8 cellular contexts compared by ENCODE assay signal in genomic region chr20:47351643-47352331, GRCh38. TPM values are rescaled to one million over a fixed set of nuclear protein-coding genes. Genes with fewer than 3 reads are reported as not detected.
DNase-seq lines count a peak whose midpoint lies in the region; ATAC-seq, FAIRE-seq and TF ChIP-seq lines count a peak whose summit lies in the region.

No MANE protein-coding gene starts in this region.

- CTCF ChIA-PET in Caco-2 (lab: Charles Lee) = interaction anchor here (0.6 to 1.5 kb wide), 3 partner anchors 9 to 44 kb away, joined by 3 to 15 read pairs (median 3); no protein-coding TSS in a partner anchor

- DNase-seq in Caco-2 (no peak), NCI-H2029 treated with DMSO at 0.1 percent for 48 hours (lab: John Stamatoyannopoulos, UW) (peak; percentile 56), bronchial epithelial cell (ENCODE audit: low read depth) (no peak), middle frontal gyrus (ENCODE audit: extremely low spot score, low spot score) (peak; percentile 58), NCI-H1436 treated with DMSO at 0.1 percent for 48 hours (lab: John Stamatoyannopoulos, UW) (no peak)

- H3K4me1 ChIP-seq in Caco-2 = peaks cover 68% of the 10 kb centered on the region

- FAIRE-seq in bronchial epithelial cell (lab: Jason Lieb, UNC) = no peak

- TF ChIP-seq CTCF in Caco-2 (IDR thresholded peaks at IDR 0.05; ENCODE audit: insufficient read depth in 1 of 2, low read depth in 1 of 2, low read length in 1 of 2, severe bottlenecking in 1 of 2, unreplicated experiment in 1 of 2) = no peak
- TF ChIP-seq CTCF in bronchial epithelial cell (IDR thresholded peaks at IDR 0.05; ENCODE audit: insufficient read depth, low read length, severe bottlenecking) = no peak

- H3K4me3 ChIP-seq in Caco-2 (ENCODE audit: low read depth, low read length) = no peak overlapping the region
- peak overlapping the region; percentile 30 for H3K4me3 ChIP-seq in bronchial epithelial cell (ENCODE audit: low read depth, low read length)

- POLR2A ChIA-PET in Caco-2 (lab: Charles Lee) = interaction anchor here (0.5 to 1.7 kb wide), 3 partner anchors 11 to 30 kb away, joined by 3 to 10 read pairs (median 3); no protein-coding TSS in a partner anchor

- no peaks in the 10 kb centered on the region for H3K9me3 ChIP-seq in Caco-2

- H3K9me3 Mint-ChIP-seq in Caco-2 (ENCODE audit: unreplicated experiment) = no peaks in the 10 kb centered on the region

- H3K27me3 ChIP-seq in Caco-2 (replicated peaks; ENCODE audit: control insufficient read depth, insufficient read depth, low read length) (no peaks in the 10 kb centered on the region), bronchial epithelial cell (ENCODE audit: control insufficient read depth, insufficient read depth, low read length) (no peaks in the 10 kb centered on the region)

- peaks cover 33% of the 10 kb centered on the region for H3K36me3 Mint-ChIP-seq in Caco-2 (ENCODE audit: insufficient read depth, unreplicated experiment)

- no peaks in the 10 kb centered on the region for H3K27me3 Mint-ChIP-seq in Caco-2 (ENCODE audit: insufficient read depth, unreplicated experiment)

- intact Hi-C loops in Caco-2 (cut with micrococcal nuclease; ENCODE audit: unreplicated experiment) = no loop called here

- H3K4me3 Mint-ChIP-seq in Caco-2 (ENCODE audit: unreplicated experiment) = peak overlapping the region; percentile 37

- peaks cover 33% of the 10 kb centered on the region for H3K4me1 Mint-ChIP-seq in Caco-2 (ENCODE audit: low read depth, unreplicated experiment)

- no peak overlapping the region for H3K27ac Mint-ChIP-seq in Caco-2 (ENCODE audit: unreplicated experiment)

- ATAC-seq in GM19397 (IDR thresholded peaks at IDR 0.05; ENCODE audit: unreplicated experiment) (no peak), GM21515 (IDR thresholded peaks at IDR 0.05; ENCODE audit: unreplicated experiment) (no peak), HG03565 (IDR thresholded peaks at IDR 0.05; ENCODE audit: unreplicated experiment) (no peak)

- peaks cover 2% of the 10 kb centered on the region; the same call in 1 of the 2 replicates for H3K36me3 ChIP-seq in Caco-2 (ENCODE audit: control insufficient read depth, insufficient read depth, low read length)
- peaks cover 2% of the 10 kb centered on the region for H3K36me3 ChIP-seq in bronchial epithelial cell (ENCODE audit: control insufficient read depth, insufficient read depth, low read length)

- no TSS peak for BruUV-seq in Caco-2 (replicated peaks; lab: Mats Ljungman, UMichigan)

RNA-seq across cellular contexts. Expression of gene ZMYND8, which starts 4.7 kb away (rescaled TPM):
- total RNA-seq in Caco-2 (2022) (180 and 194 TPM in 2 replicates), bronchial epithelial cell (13.4 and 14.7 TPM in 2 replicates)

Comparison
In these comparisons a context has a peak if more than half of its experiments do, and no peak if none do; other contexts are left out.
1. DNase-seq: peak in NCI-H2029 treated with DMSO at 0.1 percent for 48 hours (single experiment) and middle frontal gyrus (single experiment); none in Caco-2 (0 of 2), bronchial epithelial cell (single experiment) and NCI-H1436 treated with DMSO at 0.1 percent for 48 hours (single experiment).
2. RNA of gene ZMYND8, which starts 4.7 kb away (total RNA-seq): 180 to 194 TPM in Caco-2; 13.4 to 14.7 TPM in bronchial epithelial cell; every median in the first group is over 10 times any median in the second.